In genomic region chr6:73652637-73653570, GRCh38 we compare ENCODE assay signal across 8 cellular contexts. TPM values are rescaled to one million over a fixed set of nuclear protein-coding genes. Genes with fewer than 3 reads are reported as not detected.
DNase-seq lines count a peak whose midpoint lies in the region; ATAC-seq and TF ChIP-seq lines count a peak whose summit lies in the region.

No MANE protein-coding gene starts in this region.

- POLR2A ChIA-PET in CD4-positive, alpha-beta T cell (lab: Charles Lee), result interaction anchor here (0.5 to 3.9 kb wide), 20 partner anchors 9 to 1950 kb away, joined by 3 to 140 read pairs (median 6); partner anchors contain the start of genes CGAS, DDX43, EEF1A1 and MTO1
- POLR2A ChIA-PET in activated CD8-positive, alpha-beta T cell treated with anti-CD3 and anti-CD28 coated beads, Interleukin-2, amount 10 ng/mL, durations not matched to agents 7 days and 5 days (lab: Charles Lee), result interaction anchor here (0.6 to 3.9 kb wide), 13 partner anchors 9 to 202 kb away, joined by 3 to 85 read pairs (median 4); partner anchors contain the start of genes EEF1A1 and MTO1

- H3K18ac ChIP-seq in mesendoderm (ENCODE audit: low read length), result peak overlapping the region; percentile 56

- H2BK120ac ChIP-seq in mesendoderm (ENCODE audit: low read depth, low read length), result no peak overlapping the region

- DNase-seq in CD4-positive, alpha-beta T cell, result peak; percentile 35 to 68 (median 56)
- DNase-seq in NCI-H82 treated with DMSO at 0.1 percent for 48 hours (lab: John Stamatoyannopoulos, UW; ENCODE audit: unreplicated experiment) (peak; percentile 44), mesendoderm (peak; percentile 89)
- DNase-seq in activated CD8-positive, alpha-beta T cell treated with anti-CD3 and anti-CD28 coated beads, Interleukin-2, amount 10 ng/mL, durations not matched to agents 7 days and 5 days, result peak; percentile 82
- DNase-seq in stimulated activated CD8-positive, alpha-beta memory T cell treated with anti-CD3 and anti-CD28 coated beads, Interleukin-15, amount 100 ng/mL, for 48 hours (ENCODE audit: low read depth in 2 of 2), result peak; percentile 34 to 42

- H3K36me3 ChIP-seq in endocrine pancreas (ENCODE audit: control insufficient read depth, insufficient read depth, low read length) (no peaks in the 10 kb centered on the region), mesendoderm (ENCODE audit: control insufficient read depth, insufficient read depth, low read length) (no peaks in the 10 kb centered on the region)

- H3K27ac Mint-ChIP-seq in CD4-positive, alpha-beta T cell, result peak overlapping the region; percentile 95
- H3K27ac Mint-ChIP-seq in activated CD8-positive, alpha-beta T cell treated with anti-CD3 and anti-CD28 coated beads, Interleukin-2, amount 10 ng/mL, durations not matched to agents 7 days and 5 days, result peak overlapping the region; percentile 94

- peak overlapping the region; percentile 88 for H3K56ac ChIP-seq in mesendoderm (ENCODE audit: low read length)

- peak overlapping the region; percentile 99 for H3K4me3 Mint-ChIP-seq in CD4-positive, alpha-beta T cell
- peak overlapping the region; percentile 86 for H3K4me3 Mint-ChIP-seq in activated CD8-positive, alpha-beta T cell treated with anti-CD3 and anti-CD28 coated beads, Interleukin-2, amount 10 ng/mL, durations not matched to agents 7 days and 5 days

- H3K27me3 Mint-ChIP-seq in CD4-positive, alpha-beta T cell, result no peaks in the 10 kb centered on the region
- H3K27me3 Mint-ChIP-seq in activated CD8-positive, alpha-beta T cell treated with anti-CD3 and anti-CD28 coated beads, Interleukin-2, amount 10 ng/mL, durations not matched to agents 7 days and 5 days (ENCODE audit: low read depth), result no peaks in the 10 kb centered on the region

- peak overlapping the region; percentile 91 for H3K4me3 ChIP-seq in endocrine pancreas (ENCODE audit: control insufficient read depth, insufficient read depth, low read length)
- H3K4me3 ChIP-seq in mesendoderm (ENCODE audit: low read length), result peak overlapping the region; percentile 78

- no peaks in the 10 kb centered on the region for H3K79me1 ChIP-seq in mesendoderm (ENCODE audit: low read length)

- no peak overlapping the region for H2BK5ac ChIP-seq in mesendoderm (ENCODE audit: low read length)

- ATAC-seq in CD4-positive, alpha-beta T cell (ENCODE audit: poor library complexity), result peak; percentile 63
- ATAC-seq in GM19395 (IDR thresholded peaks at IDR 0.05; ENCODE audit: unreplicated experiment) (peak; percentile 52), HG03558 (IDR thresholded peaks at IDR 0.05; ENCODE audit: extremely low read depth, unreplicated experiment) (peak; percentile 22)
- ATAC-seq in activated CD8-positive, alpha-beta T cell treated with anti-CD3 and anti-CD28 coated beads, Interleukin-2, amount 10 ng/mL, durations not matched to agents 7 days and 5 days, result peak; percentile 61

- intact Hi-C loops in CD4-positive, alpha-beta T cell (cut with DNase I, micrococcal nuclease), result loop anchor here (1.0 to 10.0 kb wide), 5 partner anchors 132 to 1949 kb away; partner anchors contain the start of genes COX7A2 (in 1 of the 2), EEF1A1 (in 1 of the 2), MTO1 (in 1 of the 2) and SENP6 (in 1 of the 2)

- H3K4me1 ChIP-seq in endocrine pancreas (ENCODE audit: control insufficient read depth, insufficient read depth, low read length), result peaks cover 9% of the 10 kb centered on the region
- H3K4me1 ChIP-seq in mesendoderm (ENCODE audit: control insufficient read depth, low read depth, low read length), result no peaks in the 10 kb centered on the region

- 100% methylated on average over 1 of the region's 32 CpGs for WGBS in mesendoderm (ENCODE audit: extremely low coverage, insufficient coverage, low lambda C conversion rate)

- no peak overlapping the region for H3K23ac ChIP-seq in mesendoderm (ENCODE audit: low read length)

- peak overlapping the region; percentile 99 for H3K27ac ChIP-seq in CD4-positive, alpha-beta T cell (ENCODE audit: low read depth, low read length)
- H3K27ac ChIP-seq in mesendoderm (ENCODE audit: low read depth, low read length), result no peak overlapping the region

- H3K9me3 Mint-ChIP-seq in CD4-positive, alpha-beta T cell, result no peaks in the 10 kb centered on the region
- no peaks in the 10 kb centered on the region for H3K9me3 Mint-ChIP-seq in activated CD8-positive, alpha-beta T cell treated with anti-CD3 and anti-CD28 coated beads, Interleukin-2, amount 10 ng/mL, durations not matched to agents 7 days and 5 days (ENCODE audit: insufficient read depth)

- CTCF ChIA-PET in CD4-positive, alpha-beta T cell (lab: Charles Lee), result interaction anchor here (0.5 to 2.3 kb wide), 16 partner anchors 9 to 1922 kb away, joined by 3 to 12 read pairs (median 4); partner anchors contain the start of genes EEF1A1 and MTO1
- CTCF ChIA-PET in activated CD8-positive, alpha-beta T cell treated with anti-CD3 and anti-CD28 coated beads, Interleukin-2, amount 10 ng/mL, durations not matched to agents 7 days and 5 days (lab: Charles Lee), result interaction anchor here (0.8 to 3.5 kb wide), 35 partner anchors 9 to 1556 kb away, joined by 3 to 32 read pairs (median 6); partner anchors contain the start of gene MTO1

- peak; percentile 59 for TF ChIP-seq CTCF in CD4-positive, alpha-beta T cell (IDR thresholded peaks at IDR 0.05)

- H3K79me2 ChIP-seq in mesendoderm (ENCODE audit: control insufficient read depth, insufficient read depth, low read length), result no peaks in the 10 kb centered on the region

- no peak overlapping the region for H4K5ac ChIP-seq in mesendoderm (ENCODE audit: low read length)

- no peaks in the 10 kb centered on the region for H3K9me3 ChIP-seq in CD4-positive, alpha-beta T cell (ENCODE audit: control insufficient read depth, low read length)
- no peaks in the 10 kb centered on the region for H3K9me3 ChIP-seq in endocrine pancreas (ENCODE audit: control insufficient read depth, low read length)

- peaks cover 42% of the 10 kb centered on the region for H3K4me1 Mint-ChIP-seq in CD4-positive, alpha-beta T cell (ENCODE audit: low read depth)
- H3K4me1 Mint-ChIP-seq in activated CD8-positive, alpha-beta T cell treated with anti-CD3 and anti-CD28 coated beads, Interleukin-2, amount 10 ng/mL, durations not matched to agents 7 days and 5 days (ENCODE audit: low read depth), result peaks cover 22% of the 10 kb centered on the region

- peaks cover 29% of the 10 kb centered on the region for H3K36me3 Mint-ChIP-seq in CD4-positive, alpha-beta T cell (ENCODE audit: low read depth)
- peaks cover 5% of the 10 kb centered on the region for H3K36me3 Mint-ChIP-seq in activated CD8-positive, alpha-beta T cell treated with anti-CD3 and anti-CD28 coated beads, Interleukin-2, amount 10 ng/mL, durations not matched to agents 7 days and 5 days (ENCODE audit: low read depth)

- H2BK15ac ChIP-seq in mesendoderm (replicated peaks; ENCODE audit: low read depth), result no peak overlapping the region

- no peak overlapping the region for H2AK5ac ChIP-seq in mesendoderm (ENCODE audit: low read length)

- H3K9ac ChIP-seq in endocrine pancreas (ENCODE audit: control insufficient read depth, insufficient read depth, low read length) (peak overlapping the region; percentile 8), mesendoderm (ENCODE audit: low read length) (peak overlapping the region; percentile 72)

- no peak overlapping the region for H3K4ac ChIP-seq in mesendoderm (ENCODE audit: low read depth, low read length)

- no peaks in the 10 kb centered on the region for H3K27me3 ChIP-seq in CD4-positive, alpha-beta T cell (ENCODE audit: control insufficient read depth, insufficient read depth, low read length)
- no peaks in the 10 kb centered on the region for H3K27me3 ChIP-seq in endocrine pancreas (ENCODE audit: control insufficient read depth, insufficient read depth, low read length)
- H3K27me3 ChIP-seq in mesendoderm (ENCODE audit: insufficient read depth, low read length, poor library complexity), result no peaks in the 10 kb centered on the region

- H3K4me2 ChIP-seq in mesendoderm (ENCODE audit: low read length), result peak overlapping the region; percentile 71

- H4K8ac ChIP-seq in mesendoderm (ENCODE audit: low read depth, low read length), result no peak overlapping the region

RNA-seq across cellular contexts. Expression of gene SLC17A5, which starts 0.9 kb away (rescaled TPM):
- total RNA-seq in CD4-positive, alpha-beta T cell, result 1 to 10 TPM; 5.3 to 6.2 TPM
- total RNA-seq in activated CD8-positive, alpha-beta T cell treated with anti-CD3 and anti-CD28 coated beads, Interleukin-2, amount 10 ng/mL, durations not matched to agents 7 days and 5 days, result 1 to 10 TPM; 5.0 to 5.7 TPM
- polyA plus RNA-seq in mesendoderm (2013, experiment 1 of 2), result 3.8 TPM
- 4.4 TPM for polyA plus RNA-seq in mesendoderm (2013, experiment 2 of 2)

RNA-seq across cellular contexts. Expression of gene CD109, which starts 43.1 kb away (rescaled TPM):
- under 1 TPM; 0.75 to 0.80 TPM for total RNA-seq in CD4-positive, alpha-beta T cell
- total RNA-seq in activated CD8-positive, alpha-beta T cell treated with anti-CD3 and anti-CD28 coated beads, Interleukin-2, amount 10 ng/mL, durations not matched to agents 7 days and 5 days, result 1 to 10 TPM; 4.4 to 5.0 TPM
- polyA plus RNA-seq in mesendoderm (2013, experiment 1 of 2), result 1.5 TPM
- polyA plus RNA-seq in mesendoderm (2013, experiment 2 of 2), result 1.4 TPM

Comparison
In these comparisons a context has a peak if more than half of its experiments do, and no peak if none do; other contexts are left out.
1. DNase-seq: peak in every context shown above with its lines; median percentile 89 in mesendoderm; 82 in activated CD8-positive, alpha-beta T cell treated with anti-CD3 and anti-CD28 coated beads, Interleukin-2, amount 10 ng/mL, durations not matched to agents 7 days and 5 days; 56 in CD4-positive, alpha-beta T cell; 44 in NCI-H82 treated with DMSO at 0.1 percent for 48 hours; 38 in stimulated activated CD8-positive, alpha-beta memory T cell treated with anti-CD3 and anti-CD28 coated beads, Interleukin-15, amount 100 ng/mL, for 48 hours.